In genomic region chr6:28497306-28497705, GRCh38 we compare ENCODE assay signal across 9 cellular contexts. TPM values are rescaled to one million over a fixed set of nuclear protein-coding genes. Genes with fewer than 3 reads are reported as not detected.
"Had no signal": no experiment of that assay in that cellular context is flagged by ENCODE, and none has a peak within 500 bp of the region (broad histone marks: within the 10 kb centered on the region; RNA-seq: fewer than 3 reads in every experiment).

No MANE protein-coding gene starts in this region.

- FAIRE-seq: G401.6, GM12878, GM12891, GM12892, GM18507, GM19239 had no signal

- ATAC-seq: GM12878 had no signal

- DNase-seq: GDM1, GF-D8 had no signal

- H3K4me3 ChIP-seq: GM12878 had no signal

RNA-seq across cellular contexts. Expression of gene GPX6, which starts 18.3 kb away (rescaled TPM):
- total RNA-seq: G401, GM12878 had no signal
- polyA plus RNA-seq: GM12878 had no signal

RNA-seq across cellular contexts. Expression of gene GPX5, which starts 28.4 kb away (rescaled TPM):
- total RNA-seq: G401, GM12878 had no signal
- polyA plus RNA-seq: GM12878 had no signal
